In the genomic region with DNA sequence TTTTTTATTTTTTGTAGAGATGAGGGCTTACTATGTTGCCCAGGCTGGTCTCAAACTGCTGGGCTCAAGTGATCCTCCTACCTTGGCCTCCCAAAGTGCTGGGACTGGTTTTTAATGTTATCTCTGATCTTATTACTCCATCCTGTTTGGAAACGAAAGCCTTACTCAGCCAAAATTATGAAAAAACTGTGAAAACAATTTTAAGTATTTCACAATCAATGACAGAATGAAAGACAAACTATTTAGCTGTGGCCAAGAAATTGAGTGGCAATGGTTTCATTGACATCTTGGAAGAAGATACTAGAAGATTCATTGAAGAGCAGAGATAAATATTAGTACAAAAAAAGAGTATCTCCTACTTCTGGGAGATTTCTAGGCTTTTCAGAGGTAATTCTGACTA, we compare ENCODE assay signal across 2 cellular contexts.
TF ChIP-seq lines count a peak whose summit lies in the region.

No MANE protein-coding gene starts in this region.

TF ChIP-seq in GM23338, 12 proteins besides CTCF, POLR2A, EP300 and RAD21 (continued from another document):
- TF ChIP-seq, protein P1, sequence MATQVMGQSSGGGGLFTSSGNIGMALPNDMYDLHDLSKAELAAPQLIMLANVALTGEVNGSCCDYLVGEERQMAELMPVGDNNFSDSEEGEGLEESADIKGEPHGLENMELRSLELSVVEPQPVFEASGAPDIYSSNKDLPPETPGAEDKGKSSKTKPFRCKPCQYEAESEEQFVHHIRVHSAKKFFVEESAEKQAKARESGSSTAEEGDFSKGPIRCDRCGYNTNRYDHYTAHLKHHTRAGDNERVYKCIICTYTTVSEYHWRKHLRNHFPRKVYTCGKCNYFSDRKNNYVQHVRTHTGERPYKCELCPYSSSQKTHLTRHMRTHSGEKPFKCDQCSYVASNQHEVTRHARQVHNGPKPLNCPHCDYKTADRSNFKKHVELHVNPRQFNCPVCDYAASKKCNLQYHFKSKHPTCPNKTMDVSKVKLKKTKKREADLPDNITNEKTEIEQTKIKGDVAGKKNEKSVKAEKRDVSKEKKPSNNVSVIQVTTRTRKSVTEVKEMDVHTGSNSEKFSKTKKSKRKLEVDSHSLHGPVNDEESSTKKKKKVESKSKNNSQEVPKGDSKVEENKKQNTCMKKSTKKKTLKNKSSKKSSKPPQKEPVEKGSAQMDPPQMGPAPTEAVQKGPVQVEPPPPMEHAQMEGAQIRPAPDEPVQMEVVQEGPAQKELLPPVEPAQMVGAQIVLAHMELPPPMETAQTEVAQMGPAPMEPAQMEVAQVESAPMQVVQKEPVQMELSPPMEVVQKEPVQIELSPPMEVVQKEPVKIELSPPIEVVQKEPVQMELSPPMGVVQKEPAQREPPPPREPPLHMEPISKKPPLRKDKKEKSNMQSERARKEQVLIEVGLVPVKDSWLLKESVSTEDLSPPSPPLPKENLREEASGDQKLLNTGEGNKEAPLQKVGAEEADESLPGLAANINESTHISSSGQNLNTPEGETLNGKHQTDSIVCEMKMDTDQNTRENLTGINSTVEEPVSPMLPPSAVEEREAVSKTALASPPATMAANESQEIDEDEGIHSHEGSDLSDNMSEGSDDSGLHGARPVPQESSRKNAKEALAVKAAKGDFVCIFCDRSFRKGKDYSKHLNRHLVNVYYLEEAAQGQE (IDR thresholded peaks at IDR 0.05; ENCODE audit: unreplicated experiment) = no peak
- no peak for TF ChIP-seq NANOG (IDR thresholded peaks at IDR 0.05; ENCODE audit: borderline replicate concordance)
- TF ChIP-seq JUNB (IDR thresholded peaks at IDR 0.05; ENCODE audit: unreplicated experiment) = no peak
- TF ChIP-seq, protein P2, sequence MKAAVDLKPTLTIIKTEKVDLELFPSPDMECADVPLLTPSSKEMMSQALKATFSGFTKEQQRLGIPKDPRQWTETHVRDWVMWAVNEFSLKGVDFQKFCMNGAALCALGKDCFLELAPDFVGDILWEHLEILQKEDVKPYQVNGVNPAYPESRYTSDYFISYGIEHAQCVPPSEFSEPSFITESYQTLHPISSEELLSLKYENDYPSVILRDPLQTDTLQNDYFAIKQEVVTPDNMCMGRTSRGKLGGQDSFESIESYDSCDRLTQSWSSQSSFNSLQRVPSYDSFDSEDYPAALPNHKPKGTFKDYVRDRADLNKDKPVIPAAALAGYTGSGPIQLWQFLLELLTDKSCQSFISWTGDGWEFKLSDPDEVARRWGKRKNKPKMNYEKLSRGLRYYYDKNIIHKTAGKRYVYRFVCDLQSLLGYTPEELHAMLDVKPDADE (IDR thresholded peaks at IDR 0.05) = no peak
- TF ChIP-seq CREB1 (CRISPR knock-in tag; IDR thresholded peaks at IDR 0.05; ENCODE audit: low read depth) = no peak
- TF ChIP-seq ZNF114 (CRISPR knock-in tag; IDR thresholded peaks at IDR 0.05) = no peak

TF ChIP-seq in IMR-90, 13 proteins besides CTCF, POLR2A, EP300 and RAD21 (continued from another document):
- no peak for TF ChIP-seq MAFK (IDR thresholded peaks at IDR 0.05; ENCODE audit: low read depth, low read length)
- TF ChIP-seq CHD1 (IDR thresholded peaks at IDR 0.05; ENCODE audit: low read depth, low read length) = no peak
- peak; percentile 67 for TF ChIP-seq CEBPB (IDR thresholded peaks at IDR 0.05; ENCODE audit: low read depth, low read length)
- TF ChIP-seq FOS (IDR thresholded peaks at IDR 0.05; ENCODE audit: low read depth, low read length) = no peak
- no peak for TF ChIP-seq RCOR1 (IDR thresholded peaks at IDR 0.05; ENCODE audit: insufficient replicate concordance, low read length)
- TF ChIP-seq, protein P3, sequence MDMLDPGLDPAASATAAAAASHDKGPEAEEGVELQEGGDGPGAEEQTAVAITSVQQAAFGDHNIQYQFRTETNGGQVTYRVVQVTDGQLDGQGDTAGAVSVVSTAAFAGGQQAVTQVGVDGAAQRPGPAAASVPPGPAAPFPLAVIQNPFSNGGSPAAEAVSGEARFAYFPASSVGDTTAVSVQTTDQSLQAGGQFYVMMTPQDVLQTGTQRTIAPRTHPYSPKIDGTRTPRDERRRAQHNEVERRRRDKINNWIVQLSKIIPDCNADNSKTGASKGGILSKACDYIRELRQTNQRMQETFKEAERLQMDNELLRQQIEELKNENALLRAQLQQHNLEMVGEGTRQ (IDR thresholded peaks at IDR 0.05; ENCODE audit: low read depth, low read length) = no peak
TF ChIP-seq in IMR-90: peak in this region for 1.
